1 cellular context compared by ENCODE assay signal in genomic region chr17:63542942-63543821, GRCh38.
A peak's percentile ranks its signal among the peaks of the same experiment; 100 is the strongest.
TF ChIP-seq lines count a peak whose summit lies in the region.

No MANE protein-coding gene starts in this region.

TF ChIP-seq in HEK293, 187 proteins besides CTCF, POLR2A, EP300 and RAD21 (continued from another document):
- TF ChIP-seq ZBTB11 (tag by site-specific recombination; conservative IDR thresholded peaks at IDR 0.05; ENCODE audit: low read depth) (no peak), TRIM28 (IDR thresholded peaks at IDR 0.05; ENCODE audit: borderline replicate concordance, low read length) (no peak), ZNF398 (tag by site-specific recombination; IDR thresholded peaks at IDR 0.05) (peak; percentile 52; the same call in 1 of the 2 replicates)
